ENCODE assay signal across 15 cellular contexts in the genomic region with DNA sequence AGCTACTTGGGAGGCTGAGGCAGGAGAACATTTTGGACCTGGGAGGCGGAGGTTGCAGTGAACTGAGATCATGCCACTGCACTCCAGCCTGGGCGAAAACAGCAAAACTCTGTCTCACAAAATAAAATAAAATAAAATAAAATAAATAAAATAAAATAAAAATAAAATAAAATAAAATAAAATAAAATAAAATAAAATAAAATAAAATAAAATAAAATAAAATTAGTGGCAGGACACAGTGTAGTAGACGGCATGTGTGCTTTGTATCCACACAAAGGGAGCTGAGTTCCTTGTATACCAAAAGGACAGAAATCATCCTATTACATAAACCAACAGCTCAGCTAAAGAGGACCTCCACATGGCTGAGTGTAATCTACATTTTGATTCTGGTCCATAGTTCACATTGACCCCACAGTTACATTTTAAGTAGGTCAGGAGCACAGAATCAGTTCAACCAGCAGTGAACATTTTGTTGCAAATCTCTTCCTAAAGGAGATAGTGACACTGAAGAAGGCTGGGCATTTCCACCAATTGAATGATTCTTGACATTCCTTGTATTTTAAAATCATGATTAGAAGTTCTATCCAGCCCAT.
DNase-seq lines count a peak whose midpoint lies in the region; ATAC-seq and TF ChIP-seq lines count a peak whose summit lies in the region.
"Had no signal": no experiment of that assay in that cellular context is flagged by ENCODE, and none has a peak within 500 bp of the region (broad histone marks: within the 10 kb centered on the region; RNA-seq: fewer than 3 reads in every experiment).

No MANE protein-coding gene starts in this region.

- H3K4me1 ChIP-seq in right lobe of liver (peaks cover 0 to 23% (median 2%) of the 10 kb centered on the region in 4 donors), testis (peaks cover 48% of the 10 kb centered on the region)

- TF ChIP-seq POLR2A in right lobe of liver (IDR thresholded peaks at IDR 0.05) = no peak
- no peak for TF ChIP-seq POLR2A in testis (IDR thresholded peaks at IDR 0.05)

- H3K36me3 ChIP-seq in right lobe of liver (peaks cover 0 to 1% (median 0%) of the 10 kb centered on the region in 4 donors), testis (ENCODE audit: low read depth, missing control alignments) (no peaks in the 10 kb centered on the region)

- DNase-seq in G401 (ENCODE audit: low spot score) (peak; percentile 9), right lobe of liver (no peak), testis (peak; percentile 49), NCI-H1048 (lab: John Stamatoyannopoulos, UW) (no peak), GM03348 (ENCODE audit: low spot score) (no peak)
- DNase-seq: 8988T; CD4-positive, alpha-beta memory T cell; DMS153; DMS79 treated with DMSO at 0.1 percent for 48 hours; HCEC 1CT had no signal

- peak; percentile 49 to 74 (median 62) for ATAC-seq in right lobe of liver
- ATAC-seq in HG03045 (IDR thresholded peaks at IDR 0.05; ENCODE audit: unreplicated experiment) = no peak
- ATAC-seq: GM23338 had no signal

- peak overlapping the region; percentile 65; the same call in 1 of the 2 replicates for H3K27ac ChIP-seq in VCaP
- peak overlapping the region in 1 of 3 donors; percentile 12 for H3K27ac ChIP-seq in right lobe of liver
- peak overlapping the region; percentile 42 to 48 for H3K27ac ChIP-seq in testis
- H3K27ac ChIP-seq: BLaER1, HL-60 had no signal

- no peaks in the 10 kb centered on the region for H3K27me3 ChIP-seq in right lobe of liver
- no peaks in the 10 kb centered on the region for H3K27me3 ChIP-seq in testis
- H3K27me3 ChIP-seq: BLaER1 had no signal

- H3K9me3 ChIP-seq in right lobe of liver (no peaks in the 10 kb centered on the region), testis (no peaks in the 10 kb centered on the region)
- H3K9me3 ChIP-seq: BLaER1 had no signal

- no peak overlapping the region for H3K4me3 ChIP-seq in right lobe of liver
- no peak overlapping the region for H3K4me3 ChIP-seq in testis
- H3K4me3 ChIP-seq: BLaER1, GM23338 had no signal

- TF ChIP-seq CTCF in VCaP (conservative IDR thresholded peaks at IDR 0.05) = no peak
- no peak for TF ChIP-seq CTCF in right lobe of liver (IDR thresholded peaks at IDR 0.05)
- no peak for TF ChIP-seq CTCF in testis (IDR thresholded peaks at IDR 0.05)

- in situ Hi-C loops in G401 (cut with HindIII; ENCODE audit: low sequenced_read_pairs) = no loop called here

- 67% methylated on average over 2 of the region's 3 CpGs for WGBS in right lobe of liver (ENCODE audit: insufficient coverage, low coverage, low lambda C conversion rate, missing lambda C conversion rate)
- 79 to 91% methylated on average over 3 of the region's 3 CpGs for WGBS in testis, 2 donors

- intact Hi-C loops in right lobe of liver (cut with DNase I) = loop anchor here (10.0 kb wide), 1 partner anchor 153 kb away; a partner anchor contains a TSS
- intact Hi-C loops in testis (cut with DNase I; ENCODE audit: low total_unique reads) = no loop called here

Comparison
In these comparisons a context has a peak if more than half of its experiments do, and no peak if none do; other contexts are left out.
1. DNase-seq: peak in G401 (single experiment) and testis (single experiment); none in right lobe of liver (0 of 3), NCI-H1048 (single experiment) and GM03348 (single experiment).